In the genomic region with DNA sequence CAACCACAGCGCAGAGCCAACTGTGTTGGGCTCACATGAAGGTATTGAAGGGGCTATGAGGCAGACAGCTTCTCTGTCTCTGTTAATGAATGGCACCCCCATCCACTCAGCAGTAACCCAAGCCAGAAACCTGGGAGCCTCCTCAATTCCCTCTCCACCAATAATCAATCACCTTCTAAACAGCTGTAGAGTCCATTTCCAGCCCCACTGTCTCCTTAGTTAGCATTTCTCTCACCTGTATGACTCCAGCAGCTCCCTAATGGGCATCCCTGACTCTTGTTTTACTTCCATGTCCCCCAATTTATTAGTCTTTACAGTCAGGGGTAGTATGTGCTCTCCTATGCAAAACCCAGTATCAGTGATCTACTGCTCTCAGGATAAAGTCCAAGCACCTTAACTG, we compare ENCODE assay signal across 28 cellular contexts.
"Had no signal": no experiment of that assay in that cellular context is flagged by ENCODE, and none has a peak within 500 bp of the region (broad histone marks: within the 10 kb centered on the region; RNA-seq: fewer than 3 reads in every experiment).

No MANE protein-coding gene starts in this region.

- H3K27ac Mint-ChIP-seq: activated naive CD8-positive, alpha-beta T cell treated with anti-CD3 and anti-CD28 coated beads, Interleukin-2, amount 10 ng/mL, durations not matched to agents 7 days and 5 days; endodermal cell had no signal

- H3K27ac ChIP-seq: parathyroid adenoma, right atrium auricular region, suprapubic skin, transverse colon, VCaP had no signal

- H3K4me2 ChIP-seq: smooth muscle cell had no signal

- H3K9me3 Mint-ChIP-seq: activated naive CD8-positive, alpha-beta T cell treated with anti-CD3 and anti-CD28 coated beads, Interleukin-2, amount 10 ng/mL, durations not matched to agents 7 days and 5 days; activated T-cell treated with anti-CD3 and anti-CD28 coated beads, Interleukin-2, amount 50 U/mL, for 4 hours; activated T-helper 2 cell treated with anti-CD3 and anti-CD28 coated beads, Interferon-gamma antibody, Interleukin-2, Interleukin-4, amounts not matched to agents 10 μg/mL and 5 μg/mL and 100 μg/mL, durations not matched to agents 14 hours and 24 hours and 36 hours; endodermal cell; naive thymus-derived CD8-positive, alpha-beta T cell; neural crest cell had no signal

- H3K4me3 ChIP-seq: right atrium auricular region, smooth muscle cell, suprapubic skin, transverse colon had no signal

- H3K4me3 Mint-ChIP-seq: activated naive CD8-positive, alpha-beta T cell treated with anti-CD3 and anti-CD28 coated beads, Interleukin-2, amount 10 ng/mL, durations not matched to agents 7 days and 5 days; activated T-cell treated with anti-CD3 and anti-CD28 coated beads, Interleukin-2, amount 50 U/mL, for 4 hours; endodermal cell; naive thymus-derived CD8-positive, alpha-beta T cell; neural crest cell had no signal

- H2AFZ ChIP-seq: parathyroid adenoma had no signal

- H3K79me2 ChIP-seq: parathyroid adenoma had no signal

- H3K27me3 Mint-ChIP-seq: activated naive CD8-positive, alpha-beta T cell treated with anti-CD3 and anti-CD28 coated beads, Interleukin-2, amount 10 ng/mL, durations not matched to agents 7 days and 5 days; naive thymus-derived CD8-positive, alpha-beta T cell had no signal

- H3K4me1 ChIP-seq: parathyroid adenoma had no signal

- ATAC-seq: activated T-cell treated with anti-CD3 and anti-CD28 coated beads, Interleukin-2, amount 50 U/mL, for 4 hours; esophagus mucosa; left cardiac atrium; naive thymus-derived CD8-positive, alpha-beta T cell had no signal

- H3K27me3 ChIP-seq: right atrium auricular region, suprapubic skin, transverse colon had no signal

- DNase-seq: activated CD4-positive, alpha-beta T cell treated with anti-CD3 and anti-CD28 coated beads for 4 hours; activated CD4-positive, alpha-beta T cell treated with anti-CD3 and anti-CD28 coated beads, Interleukin-2, amount 50 U/mL, for 4 hours; activated naive CD8-positive, alpha-beta T cell treated with anti-CD3 and anti-CD28 coated beads, Interleukin-2, amount 10 ng/mL, durations not matched to agents 7 days and 5 days; activated T-cell treated with anti-CD3 and anti-CD28 coated beads, Interleukin-2, amount 50 U/mL, for 4 hours; amniotic stem cell; central memory CD4-positive, alpha-beta T cell; endodermal cell; foreskin fibroblast; hippocampal formation; left cardiac atrium; midbrain; naive thymus-derived CD8-positive, alpha-beta T cell; nucleus accumbens; stimulated activated CD4-positive, alpha-beta T cell treated with anti-CD3 and anti-CD28 coated beads, Interleukin-1b, Interleukin-23, amount 100 ng/mL, for 48 hours; stimulated activated CD4-positive, alpha-beta T cell treated with anti-CD3 and anti-CD28 coated beads, Interleukin-4, amount 100 ng/mL, for 4 hours; stimulated activated CD8-positive, alpha-beta memory T cell treated with anti-CD3 and anti-CD28 coated beads, Interleukin-4, amount 100 ng/mL, for 48 hours; stimulated activated naive CD4-positive, alpha-beta T cell; T-helper 1 cell; T-helper 9 cell; transverse colon had no signal

- H3K9me3 ChIP-seq: right atrium auricular region, suprapubic skin, transverse colon had no signal
